1 cellular context compared by ENCODE assay signal in genomic region chr3:183635431-183636220, GRCh38.
TF ChIP-seq lines count a peak whose summit lies in the region.

Gene KLHL24 (plus strand): TSS chr3:183635623. CDS start chr3:183650357, 14,734 bp downstream.

TF ChIP-seq in HepG2, 621 proteins besides CTCF, POLR2A, EP300 and RAD21 (continued from another document and continues in another):
- TF ChIP-seq PAXIP1 (CRISPR knock-in tag; conservative IDR thresholded peaks at IDR 0.05) = no peak
- TF ChIP-seq HDAC6 (IDR thresholded peaks at IDR 0.05; ENCODE audit: low read depth, low read length) = no peak
- 0 out of 2 replicates have a peak, but pooled peaks have one; percentile 26 for TF ChIP-seq MXD4 (CRISPR knock-in tag; IDR thresholded peaks at IDR 0.05)
- TF ChIP-seq MTA1 (CRISPR knock-in tag; IDR thresholded peaks at IDR 0.05; ENCODE audit: borderline replicate concordance) = no peak
- no peak for TF ChIP-seq ZNF614 (CRISPR knock-in tag; IDR thresholded peaks at IDR 0.05; ENCODE audit: borderline replicate concordance)
- TF ChIP-seq MZF1 (CRISPR knock-in tag; IDR thresholded peaks at IDR 0.05; ENCODE audit: borderline replicate concordance) = no peak
- no peak for TF ChIP-seq ZSCAN30 (CRISPR knock-in tag; IDR thresholded peaks at IDR 0.05)
- no peak for TF ChIP-seq ZNF460 (CRISPR knock-in tag; IDR thresholded peaks at IDR 0.05; ENCODE audit: borderline replicate concordance)
- TF ChIP-seq DDIT3 (CRISPR knock-in tag; IDR thresholded peaks at IDR 0.05) = no peak
- TF ChIP-seq POLR2AphosphoS2 (IDR thresholded peaks at IDR 0.05; ENCODE audit: low read depth, low read length) = no peak
- no peak for TF ChIP-seq ZNF276 (CRISPR knock-in tag; IDR thresholded peaks at IDR 0.05; ENCODE audit: low read depth)
- no peak; the same call in 1 of the 2 replicates for TF ChIP-seq ZNF225 (CRISPR knock-in tag; IDR thresholded peaks at IDR 0.05)
- TF ChIP-seq CBX1 (IDR thresholded peaks at IDR 0.05; ENCODE audit: low read depth) = no peak
- TF ChIP-seq XRCC5 (optimal IDR thresholded peaks at IDR 0.05; ENCODE audit: low read length) = peak; percentile 64
- no peak; the same call in 1 of the 2 replicates for TF ChIP-seq TBX2 (CRISPR knock-in tag; IDR thresholded peaks at IDR 0.05; ENCODE audit: borderline replicate concordance)
- TF ChIP-seq KAT2B (IDR thresholded peaks at IDR 0.05; ENCODE audit: borderline replicate concordance, low read depth, low read length) = no peak
- no peak for TF ChIP-seq TIGD3 (CRISPR knock-in tag; IDR thresholded peaks at IDR 0.05; ENCODE audit: borderline replicate concordance)
- TF ChIP-seq ZNF639 (CRISPR knock-in tag; conservative IDR thresholded peaks at IDR 0.05) = no peak
- TF ChIP-seq ZNF121 (CRISPR knock-in tag; IDR thresholded peaks at IDR 0.05) = no peak
- no peak for TF ChIP-seq CCAR2 (optimal IDR thresholded peaks at IDR 0.05; ENCODE audit: low read depth, low read length)
- peak; percentile 97 for TF ChIP-seq SIN3A (IDR thresholded peaks at IDR 0.05; ENCODE audit: borderline replicate concordance, low read depth, low read length)
- TF ChIP-seq FOXP4 (CRISPR knock-in tag; IDR thresholded peaks at IDR 0.05) = no peak
- peak; percentile 49; the same call in 1 of the 2 replicates for TF ChIP-seq ZNF607 (CRISPR knock-in tag; IDR thresholded peaks at IDR 0.05; ENCODE audit: borderline replicate concordance)
- no peak for TF ChIP-seq ZNF234 (CRISPR knock-in tag; conservative IDR thresholded peaks at IDR 0.05)
- TF ChIP-seq ZNF781 (CRISPR knock-in tag; IDR thresholded peaks at IDR 0.05; ENCODE audit: borderline replicate concordance, not compliant biosample characterization) = peak; percentile 30
- peak; percentile 68; the same call in 1 of the 2 replicates for TF ChIP-seq ERF (CRISPR knock-in tag; IDR thresholded peaks at IDR 0.05)
- no peak for TF ChIP-seq ZNF367 (CRISPR knock-in tag; IDR thresholded peaks at IDR 0.05; ENCODE audit: borderline replicate concordance)
- no peak for TF ChIP-seq ZNF256 (CRISPR knock-in tag; conservative IDR thresholded peaks at IDR 0.05)
- TF ChIP-seq ZNF790 (CRISPR knock-in tag; IDR thresholded peaks at IDR 0.05; ENCODE audit: borderline replicate concordance) = 0 out of 2 replicates have a peak, but pooled peaks have one; percentile 58
- no peak for TF ChIP-seq ZNF343 (CRISPR knock-in tag; IDR thresholded peaks at IDR 0.05)
- 0 out of 4 replicates have a peak, but pooled peaks of 1 of the 2 experiments have one; percentile 41 for TF ChIP-seq HMGXB4 (CRISPR knock-in tag; IDR thresholded peaks at IDR 0.05; ENCODE audit: borderline replicate concordance in 1 of 2, low read depth in 1 of 2)
- TF ChIP-seq MAFF (IDR thresholded peaks at IDR 0.05; ENCODE audit: low read depth, low read length) = no peak
- no peak for TF ChIP-seq ZNF138 (CRISPR knock-in tag; IDR thresholded peaks at IDR 0.05; ENCODE audit: low read depth)
- peak; percentile 55; the same call in 1 of the 2 replicates for TF ChIP-seq HMGXB3 (CRISPR knock-in tag; IDR thresholded peaks at IDR 0.05; ENCODE audit: borderline replicate concordance)
- TF ChIP-seq ZBTB39 (CRISPR knock-in tag; IDR thresholded peaks at IDR 0.05) = no peak
- no peak for TF ChIP-seq ZNF747 (CRISPR knock-in tag; IDR thresholded peaks at IDR 0.05; ENCODE audit: borderline replicate concordance)
- TF ChIP-seq ELF3 (CRISPR knock-in tag; IDR thresholded peaks at IDR 0.05) = peak; percentile 46; the same call in 1 of the 2 replicates
- no peak for TF ChIP-seq FOSL1 (CRISPR knock-in tag; IDR thresholded peaks at IDR 0.05; ENCODE audit: borderline replicate concordance)
- no peak for TF ChIP-seq ZNF780A (CRISPR knock-in tag; IDR thresholded peaks at IDR 0.05)
- TF ChIP-seq IRF1 (CRISPR knock-in tag; IDR thresholded peaks at IDR 0.05; ENCODE audit: low read depth) = no peak
- TF ChIP-seq NFRKB (IDR thresholded peaks at IDR 0.05) = no peak
- no peak for TF ChIP-seq SNAI1 (CRISPR knock-in tag; IDR thresholded peaks at IDR 0.05; ENCODE audit: borderline replicate concordance)
- no peak for TF ChIP-seq REL (CRISPR knock-in tag; conservative IDR thresholded peaks at IDR 0.05)
